In genomic region chr12:123744836-123745235, GRCh38 we compare ENCODE assay signal across 13 cellular contexts. TPM values are rescaled to one million over a fixed set of nuclear protein-coding genes. Genes with fewer than 3 reads are reported as not detected.
DNase-seq lines count a peak whose midpoint lies in the region; ATAC-seq, FAIRE-seq and TF ChIP-seq lines count a peak whose summit lies in the region.
"Had no signal": no experiment of that assay in that cellular context is flagged by ENCODE, and none has a peak within 500 bp of the region (broad histone marks: within the 10 kb centered on the region; RNA-seq: fewer than 3 reads in every experiment).

No MANE protein-coding gene starts in this region.

- H3K4me3 ChIP-seq in mammary epithelial cell (replicated peaks in 1 of 3; ENCODE audit: insufficient read depth in 1 of 3, low read depth in 2 of 3, low read length in 3 of 3) (no peak overlapping the region), OCI-LY1 (ENCODE audit: low read depth, low read length, poor library complexity, severe bottlenecking) (no peak overlapping the region), choroid plexus epithelial cell (ENCODE audit: low read depth, low read length) (no peak overlapping the region), small intestine (ENCODE audit: low read depth in 1 of 2, low read length in 2 of 2) (no peak overlapping the region)
- H3K4me3 ChIP-seq: dorsolateral prefrontal cortex, gastroesophageal sphincter had no signal

- no peak for FAIRE-seq in small intestine (lab: Jason Lieb, UNC)

- H3K9me2 ChIP-seq in OCI-LY1 (ENCODE audit: low read depth, low read length), result no peaks in the 10 kb centered on the region

- intact Hi-C loops in mammary epithelial cell (cut with micrococcal nuclease), result no loop called here

- dilution Hi-C loops in mammary epithelial cell (cut with HindIII; ENCODE audit: low sequenced_read_pairs), result no loop called here

- CTCF ChIA-PET in mammary epithelial cell (lab: Charles Lee; ENCODE audit: low non-redundant PET), result no interaction called here

- H3K79me2 ChIP-seq in mammary epithelial cell (ENCODE audit: insufficient read depth, low read length) (no peaks in the 10 kb centered on the region), OCI-LY1 (ENCODE audit: insufficient read depth, low read length) (no peaks in the 10 kb centered on the region)

- in situ Hi-C loops in T47D (cut with HindIII; ENCODE audit: low pct_unique_long_range_greater_than_20kb, low sequenced_read_pairs), result no loop called here
- in situ Hi-C loops in mammary epithelial cell (cut with MboI; ENCODE audit: low sequenced_read_pairs in 2 of 2), result no loop called here

- H3F3A ChIP-seq in OCI-LY1 (ENCODE audit: insufficient read depth, low read length), result 0 out of 2 replicates have a peak, but pooled peaks cover 5% of the 10 kb centered on the region

- H3K9me3 ChIP-seq in mammary epithelial cell (replicated peaks; ENCODE audit: insufficient read depth, low read length) (no peaks in the 10 kb centered on the region), OCI-LY1 (ENCODE audit: low read length) (no peaks in the 10 kb centered on the region), small intestine (ENCODE audit: control insufficient read depth, low read depth) (no peaks in the 10 kb centered on the region)
- H3K9me3 ChIP-seq: gastroesophageal sphincter had no signal

- no peaks in the 10 kb centered on the region for H4K20me1 ChIP-seq in mammary epithelial cell (ENCODE audit: insufficient read depth, low read length)
- H4K20me1 ChIP-seq in OCI-LY1 (ENCODE audit: insufficient read depth, low read length), result no peaks in the 10 kb centered on the region

- H2AFZ ChIP-seq in mammary epithelial cell (ENCODE audit: low read depth, low read length), result no peak overlapping the region
- no peak overlapping the region for H2AFZ ChIP-seq in OCI-LY1 (ENCODE audit: low read length)

- BruUV-seq in mammary epithelial cell (replicated peaks; lab: Mats Ljungman, UMichigan), result no TSS peak

- no peak for ATAC-seq in GM21360 (IDR thresholded peaks at IDR 0.05; ENCODE audit: unreplicated experiment)
- ATAC-seq in HG03135 (IDR thresholded peaks at IDR 0.05; ENCODE audit: unreplicated experiment), result no peak
- ATAC-seq: gastroesophageal sphincter had no signal

- peak in 1 of 2 donors; percentile 14 for TF ChIP-seq CTCF in mammary epithelial cell (conservative IDR thresholded peaks at IDR 0.05 in 1 of 2, IDR thresholded peaks at IDR 0.05 in 1 of 2; ENCODE audit: extremely low read depth in 1 of 2, insufficient read depth in 1 of 2, low read depth in 1 of 2, low read length in 2 of 2)
- TF ChIP-seq CTCF in OCI-LY1 (IDR thresholded peaks at IDR 0.05; ENCODE audit: low read length), result peak; percentile 43
- peak; percentile 21 for TF ChIP-seq CTCF in choroid plexus epithelial cell (conservative IDR thresholded peaks at IDR 0.05; ENCODE audit: low read depth, low read length)

- H3K4me1 ChIP-seq in mammary epithelial cell (ENCODE audit: insufficient read depth, low read length) (peaks cover 8% of the 10 kb centered on the region), OCI-LY1 (ENCODE audit: insufficient read depth, low read length, severe bottlenecking) (peaks cover 14% of the 10 kb centered on the region), small intestine (ENCODE audit: control insufficient read depth in 2 of 2, insufficient read depth in 1 of 2, low read depth in 1 of 2, low read length in 1 of 2) (no peaks in the 10 kb centered on the region)
- H3K4me1 ChIP-seq: gastroesophageal sphincter had no signal

- no peak overlapping the region for H3K27ac ChIP-seq in mammary epithelial cell (ENCODE audit: insufficient read depth, low read depth, low read length)
- peak overlapping the region; percentile 65 for H3K27ac ChIP-seq in OCI-LY1 (ENCODE audit: low read depth, low read length, poor library complexity, severe bottlenecking)
- no peak overlapping the region for H3K27ac ChIP-seq in small intestine (ENCODE audit: low read depth in 1 of 2, low read length in 1 of 2)
- H3K27ac ChIP-seq: dorsolateral prefrontal cortex, gastroesophageal sphincter had no signal

- H3K36me3 ChIP-seq in mammary epithelial cell (ENCODE audit: insufficient read depth, low read length), result peaks cover 3% of the 10 kb centered on the region
- peaks cover 79% of the 10 kb centered on the region for H3K36me3 ChIP-seq in OCI-LY1 (ENCODE audit: insufficient read depth, low read length)
- H3K36me3 ChIP-seq in small intestine (ENCODE audit: control insufficient read depth in 2 of 2, insufficient read depth in 2 of 2, low read length in 2 of 2), result peaks cover 14 to 21% of the 10 kb centered on the region in 2 donors

- WGBS in mammary epithelial cell (ENCODE audit: low coverage, missing lambda C conversion rate), result 77% methylated on average over 10 of the region's 12 CpGs
- WGBS in small intestine, 3 donors, result 66 to 77% (median 75%) methylated on average over 12 of the region's 12 CpGs

- peak; percentile 17 to 46 for DNase-seq in T47D (ENCODE audit: low read depth in 1 of 2, low spot score in 1 of 2)
- no peak for DNase-seq in mammary epithelial cell
- no peak for DNase-seq in choroid plexus epithelial cell (ENCODE audit: low read depth)
- DNase-seq in small intestine, result peak; percentile 24
- no peak for DNase-seq in GOT3 (lab: John Stamatoyannopoulos, UW)
- DNase-seq: dorsolateral prefrontal cortex, left cardiac atrium, NCI-H146, T-helper 2 cell had no signal

- no peak overlapping the region for H3K9ac ChIP-seq in mammary epithelial cell (ENCODE audit: insufficient read depth, low read length)
- H3K9ac ChIP-seq in OCI-LY1 (ENCODE audit: low read length), result no peak overlapping the region

- H3K27me3 ChIP-seq in mammary epithelial cell (ENCODE audit: insufficient read depth, low read length) (no peaks in the 10 kb centered on the region), OCI-LY1 (ENCODE audit: insufficient read depth, low read length) (no peaks in the 10 kb centered on the region), small intestine (ENCODE audit: control insufficient read depth in 2 of 2, insufficient read depth in 2 of 2, low read length in 2 of 2) (no peaks in the 10 kb centered on the region)
- H3K27me3 ChIP-seq: dorsolateral prefrontal cortex, gastroesophageal sphincter had no signal

- H3K4me2 ChIP-seq in mammary epithelial cell (ENCODE audit: insufficient read depth, low read depth, low read length), result no peak overlapping the region
- H3K4me2 ChIP-seq in OCI-LY1 (ENCODE audit: low read length), result no peak overlapping the region

RNA-seq across cellular contexts. Expression of gene DNAH10, which starts 17.3 kb away (rescaled TPM):
- total RNA-seq in mammary epithelial cell, result under 1 TPM; 0.50 to 0.96 TPM
- polyA plus RNA-seq in mammary epithelial cell (0.16 TPM), small intestine (under 1 TPM in 2 of 3 donors, not detected in 1; 0.22 to 0.45 TPM)
- 0.16 TPM for polyA minus RNA-seq in mammary epithelial cell
- total RNA-seq: gastroesophageal sphincter had no signal

RNA-seq across cellular contexts. Expression of gene ATP6V0A2, which starts 32.7 kb away (rescaled TPM):
- total RNA-seq in mammary epithelial cell, result 10 to 100 TPM; 31.0 to 32.3 TPM
- polyA plus RNA-seq in mammary epithelial cell (14.7 TPM), small intestine (1 to 10 TPM; 3.2 to 8.2 (median 4.5) TPM)
- polyA minus RNA-seq in mammary epithelial cell, result 101 TPM

Comparison
In these comparisons a context has a peak if more than half of its experiments do, and no peak if none do; other contexts are left out.
1. DNase-seq: peak in T47D (2 of 2) and small intestine (single experiment); none in mammary epithelial cell (single experiment), choroid plexus epithelial cell (single experiment) and GOT3 (single experiment).